In genomic region chr5:125928663-125929062, GRCh38 we compare ENCODE assay signal across 24 cellular contexts.
DNase-seq lines count a peak whose midpoint lies in the region; ATAC-seq and TF ChIP-seq lines count a peak whose summit lies in the region.
"Had no signal": no experiment of that assay in that cellular context is flagged by ENCODE, and none has a peak within 500 bp of the region (broad histone marks: within the 10 kb centered on the region; RNA-seq: fewer than 3 reads in every experiment).

No MANE protein-coding gene starts in this region.

- H3K4me3 ChIP-seq in PC-9 (no peak overlapping the region), fibroblast of mammary gland (ENCODE audit: control insufficient read depth, low read depth, low read length) (no peak overlapping the region), stomach (no peak overlapping the region)
- H3K4me3 ChIP-seq: GM23248, MG63, mucosa of descending colon, uterus had no signal

- no peaks in the 10 kb centered on the region for H4K20me1 ChIP-seq in PC-9 (ENCODE audit: insufficient read depth)

- H3K9me2 ChIP-seq in PC-9 (ENCODE audit: insufficient read depth), result no peaks in the 10 kb centered on the region

- DNase-seq in Daoy (ENCODE audit: low read depth) (peak; percentile 26), PC-9 (peak in 1 of 2 experiments; percentile 34), fibroblast of mammary gland (ENCODE audit: low read depth) (peak; percentile 4), stomach (no peak), NCI-H446 treated with DMSO at 0.1 percent for 48 hours (lab: John Stamatoyannopoulos, UW) (no peak), NCI-H1105 (lab: John Stamatoyannopoulos, UW) (no peak)
- no peak for DNase-seq in stimulated activated CD4-positive, alpha-beta T cell treated with anti-CD3 and anti-CD28 coated beads, Interleukin-2, amount 100 ng/mL, for 24 hours
- DNase-seq: activated CD4-positive, alpha-beta T cell treated with anti-CD3 and anti-CD28 coated beads for 4 hours; activated effector memory CD4-positive, alpha-beta T cell treated with Interleukin-2 at 50 U/mL for 16 hours; activated naive CD8-positive, alpha-beta T cell treated with anti-CD3 and anti-CD28 coated beads, Interleukin-2, amount 50 U/mL, for 24 hours; central memory CD4-positive, alpha-beta T cell; erythroblast; GF-D8; GM23248; MG63; mucosa of descending colon; NCI-H187 treated with DMSO at 0.1 percent for 48 hours; NCI-H345; Right ventricle myocardium superior; stimulated activated CD4-positive, alpha-beta T cell treated with anti-CD3 and anti-CD28 coated beads, Interleukin-12 subunit alpha, Interleukin-12 subunit beta, amount 100 ng/mL, for 4 hours; SW 1271; uterus had no signal

- H3K27ac ChIP-seq in PC-9 (no peak overlapping the region), stomach (no peak overlapping the region)
- H3K27ac ChIP-seq: GM23248, uterus had no signal

- BruUV-seq in PC-9 (replicated peaks; lab: Mats Ljungman, UMichigan), result no TSS peak

- H3K79me2 ChIP-seq in PC-9 (ENCODE audit: low read depth), result no peaks in the 10 kb centered on the region

- TF ChIP-seq POLR2A in stomach (IDR thresholded peaks at IDR 0.05), result no peak

- peak; percentile 62 for ATAC-seq in HG02885 (IDR thresholded peaks at IDR 0.05; ENCODE audit: poor library complexity, unreplicated experiment)
- ATAC-seq: activated naive CD8-positive, alpha-beta T cell treated with anti-CD3 and anti-CD28 coated beads, Interleukin-2, amount 50 U/mL, for 24 hours; left lobe of liver; mucosa of descending colon had no signal

- H3K36me3 ChIP-seq in PC-9 (ENCODE audit: low read depth), result no peaks in the 10 kb centered on the region
- H3K36me3 ChIP-seq in stomach, result no peaks in the 10 kb centered on the region
- H3K36me3 ChIP-seq: MG63, uterus had no signal

- 0 out of 2 replicates have a peak overlapping the region, but pooled peaks have one; percentile 64 for H2AFZ ChIP-seq in PC-9
- H2AFZ ChIP-seq: GM23248 had no signal

- intact Hi-C loops in PC-9 (cut with micrococcal nuclease; ENCODE audit: unreplicated experiment) (no loop called here), stomach (cut with DNase I; ENCODE audit: low total_unique reads) (no loop called here)

- H3K9me3 ChIP-seq in PC-9 (ENCODE audit: insufficient read depth, low read depth), result no peaks in the 10 kb centered on the region
- peaks cover 0 to 27% (median 6%) of the 10 kb centered on the region in 4 donors for H3K9me3 ChIP-seq in stomach
- H3K9me3 ChIP-seq: MG63, mucosa of descending colon had no signal

- POLR2A ChIA-PET in PC-9 (lab: Charles Lee; ENCODE audit: unreplicated experiment), result no interaction called here

- CTCF ChIA-PET in PC-9 (lab: Charles Lee), result no interaction called here

- TF ChIP-seq EP300 in stomach (IDR thresholded peaks at IDR 0.05), result no peak

- 72 to 81% (median 76%) methylated on average over 6 of the region's 6 CpGs for WGBS in stomach, 5 donors

- H3K4me2 ChIP-seq in PC-9, result no peak overlapping the region

- TF ChIP-seq CTCF in PC-9 (conservative IDR thresholded peaks at IDR 0.05) (no peak), fibroblast of mammary gland (conservative IDR thresholded peaks at IDR 0.05; ENCODE audit: control insufficient read depth, insufficient read depth, low read depth, low read length) (no peak), stomach (IDR thresholded peaks at IDR 0.05) (no peak)

- H3F3A ChIP-seq in PC-9 (ENCODE audit: insufficient read depth, low read depth), result no peaks in the 10 kb centered on the region

- H3K27me3 ChIP-seq in PC-9 (ENCODE audit: insufficient read depth, low read depth), result no peaks in the 10 kb centered on the region
- H3K27me3 ChIP-seq in stomach, result no peaks in the 10 kb centered on the region
- H3K27me3 ChIP-seq: MG63, uterus had no signal

- H3K4me1 ChIP-seq in PC-9 (replicated peaks; ENCODE audit: insufficient read depth) (no peaks in the 10 kb centered on the region), stomach (no peaks in the 10 kb centered on the region)
- H3K4me1 ChIP-seq: uterus had no signal

Comparison
In these comparisons a context has a peak if more than half of its experiments do, and no peak if none do; other contexts are left out.
1. DNase-seq: peak in Daoy (single experiment) and fibroblast of mammary gland (single experiment); none in stimulated activated CD4-positive, alpha-beta T cell treated with anti-CD3 and anti-CD28 coated beads, Interleukin-2, amount 100 ng/mL, for 24 hours (0 of 2), stomach (single experiment), NCI-H446 treated with DMSO at 0.1 percent for 48 hours (single experiment) and NCI-H1105 (single experiment).